Comparison of ENCODE assay signal across 8 cellular contexts in the genomic region with DNA sequence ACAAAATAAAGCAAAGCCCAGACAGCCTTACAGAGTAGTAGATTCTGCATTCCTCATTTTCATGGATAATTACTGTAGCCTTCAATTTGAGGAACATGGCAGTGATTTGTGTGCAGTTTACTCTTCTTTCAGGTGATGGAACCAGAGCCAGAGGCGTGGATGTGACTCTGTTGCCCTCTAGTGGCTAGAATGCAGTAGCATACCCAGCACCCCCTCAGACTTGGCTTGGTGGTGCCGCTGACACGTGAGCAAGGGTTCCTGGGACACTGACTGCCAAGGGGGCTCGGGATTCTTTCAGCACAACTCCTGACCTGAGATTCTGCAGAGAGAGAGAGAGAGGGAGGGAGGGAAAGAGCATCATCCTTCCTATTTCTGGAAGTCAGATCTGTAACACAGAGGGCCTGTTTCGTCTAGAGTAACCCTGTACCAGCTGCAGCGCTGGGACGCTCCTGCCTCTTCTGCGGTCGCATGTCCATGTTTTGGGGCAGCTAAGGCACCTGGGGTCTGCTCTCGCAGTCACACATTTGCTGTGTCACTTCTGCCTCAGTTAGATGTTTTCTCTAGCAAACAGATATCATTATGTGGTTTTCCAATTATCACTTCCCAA.
DNase-seq lines count a peak whose midpoint lies in the region; ATAC-seq and TF ChIP-seq lines count a peak whose summit lies in the region.

No MANE protein-coding gene starts in this region.

- intact Hi-C loops in activated T-helper 2 cell treated with anti-CD3 and anti-CD28 coated beads, Interferon-gamma antibody, Interleukin-2, Interleukin-4, amounts not matched to agents 10 μg/mL and 5 μg/mL and 100 μg/mL, durations not matched to agents 14 hours and 24 hours and 36 hours (cut with micrococcal nuclease) = loop anchor here (1.0 kb wide), 1 partner anchor 736 kb away; no protein-coding TSS in a partner anchor

- TF ChIP-seq CTCF in DOHH2 (IDR thresholded peaks at IDR 0.05; ENCODE audit: low read depth, low read length, poor library complexity, severe bottlenecking) (peak; percentile 92), OCI-LY1 (IDR thresholded peaks at IDR 0.05; ENCODE audit: low read length) (peak; percentile 83), osteocyte (IDR thresholded peaks at IDR 0.05) (peak; percentile 80)

- peak; percentile 65 for DNase-seq in HPDE6-E6E7 (ENCODE audit: extremely low spot score)
- DNase-seq in activated T-helper 2 cell treated with anti-CD3 and anti-CD28 coated beads, Interferon-gamma antibody, Interleukin-2, Interleukin-4, amounts not matched to agents 10 μg/mL and 5 μg/mL and 100 μg/mL, durations not matched to agents 14 hours and 24 hours and 36 hours (ENCODE audit: low spot score) = peak; percentile 16
- DNase-seq in glomerular endothelial cell (ENCODE audit: extremely low read depth, low read depth, low spot score) = peak; percentile 7
- DNase-seq in osteocyte (ENCODE audit: extremely low spot score, unreplicated experiment) = no peak
- no peak for DNase-seq in GF-D8 (lab: John Stamatoyannopoulos, UW)

- H3F3A ChIP-seq in DOHH2 (ENCODE audit: control insufficient read depth, insufficient read depth) (no peaks in the 10 kb centered on the region), OCI-LY1 (ENCODE audit: insufficient read depth, low read length) (no peaks in the 10 kb centered on the region)

- no peak overlapping the region for H3K4me2 ChIP-seq in DOHH2 (ENCODE audit: low read length)
- H3K4me2 ChIP-seq in OCI-LY1 (ENCODE audit: low read length) = no peak overlapping the region

- H3K9me3 Mint-ChIP-seq in activated T-helper 2 cell treated with anti-CD3 and anti-CD28 coated beads, Interferon-gamma antibody, Interleukin-2, Interleukin-4, amounts not matched to agents 10 μg/mL and 5 μg/mL and 100 μg/mL, durations not matched to agents 14 hours and 24 hours and 36 hours = no peaks in the 10 kb centered on the region
- H3K9me3 Mint-ChIP-seq in osteocyte (ENCODE audit: unreplicated experiment) = no peaks in the 10 kb centered on the region

- H3K36me3 Mint-ChIP-seq in activated T-helper 2 cell treated with anti-CD3 and anti-CD28 coated beads, Interferon-gamma antibody, Interleukin-2, Interleukin-4, amounts not matched to agents 10 μg/mL and 5 μg/mL and 100 μg/mL, durations not matched to agents 14 hours and 24 hours and 36 hours (ENCODE audit: low read depth) = no peaks in the 10 kb centered on the region
- no peaks in the 10 kb centered on the region for H3K36me3 Mint-ChIP-seq in osteocyte (ENCODE audit: unreplicated experiment)

- peak; percentile 91 for ATAC-seq in GM21367 (IDR thresholded peaks at IDR 0.05; ENCODE audit: unreplicated experiment)

- no peaks in the 10 kb centered on the region for H3K79me2 ChIP-seq in DOHH2 (ENCODE audit: control insufficient read depth, low read length)
- no peaks in the 10 kb centered on the region for H3K79me2 ChIP-seq in OCI-LY1 (ENCODE audit: insufficient read depth, low read length)

- H4K20me1 ChIP-seq in DOHH2 (ENCODE audit: control insufficient read depth, insufficient read depth, low read depth, low read length) (no peaks in the 10 kb centered on the region), OCI-LY1 (ENCODE audit: insufficient read depth, low read length) (no peaks in the 10 kb centered on the region)

- H3K4me3 Mint-ChIP-seq in activated T-helper 2 cell treated with anti-CD3 and anti-CD28 coated beads, Interferon-gamma antibody, Interleukin-2, Interleukin-4, amounts not matched to agents 10 μg/mL and 5 μg/mL and 100 μg/mL, durations not matched to agents 14 hours and 24 hours and 36 hours (ENCODE audit: low read depth) = no peak overlapping the region
- no peak overlapping the region for H3K4me3 Mint-ChIP-seq in osteocyte (ENCODE audit: unreplicated experiment)

- H3K36me3 ChIP-seq in DOHH2 (ENCODE audit: control insufficient read depth, low read length) (no peaks in the 10 kb centered on the region), OCI-LY1 (ENCODE audit: insufficient read depth, low read length) (no peaks in the 10 kb centered on the region)

- H3K27ac Mint-ChIP-seq in activated T-helper 2 cell treated with anti-CD3 and anti-CD28 coated beads, Interferon-gamma antibody, Interleukin-2, Interleukin-4, amounts not matched to agents 10 μg/mL and 5 μg/mL and 100 μg/mL, durations not matched to agents 14 hours and 24 hours and 36 hours = no peak overlapping the region
- no peak overlapping the region for H3K27ac Mint-ChIP-seq in osteocyte (ENCODE audit: unreplicated experiment)

- no peak overlapping the region for H3K27ac ChIP-seq in DOHH2 (ENCODE audit: low read depth, low read length)
- no peak overlapping the region for H3K27ac ChIP-seq in OCI-LY1 (ENCODE audit: low read depth, low read length, poor library complexity, severe bottlenecking)

- H3K27me3 ChIP-seq in DOHH2 (ENCODE audit: control insufficient read depth, low read length) (no peaks in the 10 kb centered on the region), OCI-LY1 (ENCODE audit: insufficient read depth, low read length) (no peaks in the 10 kb centered on the region)

- no peak overlapping the region for H3K4me3 ChIP-seq in DOHH2 (ENCODE audit: low read length)
- H3K4me3 ChIP-seq in OCI-LY1 (ENCODE audit: low read depth, low read length, poor library complexity, severe bottlenecking) = no peak overlapping the region

- H3K4me1 ChIP-seq in DOHH2 (ENCODE audit: control insufficient read depth, low read length) (no peaks in the 10 kb centered on the region), OCI-LY1 (ENCODE audit: insufficient read depth, low read length, severe bottlenecking) (no peaks in the 10 kb centered on the region)

- no peaks in the 10 kb centered on the region for H3K9me3 ChIP-seq in DOHH2 (ENCODE audit: control insufficient read depth, insufficient read depth, low read length)
- no peaks in the 10 kb centered on the region for H3K9me3 ChIP-seq in OCI-LY1 (ENCODE audit: low read length)

- H3K27me3 Mint-ChIP-seq in activated T-helper 2 cell treated with anti-CD3 and anti-CD28 coated beads, Interferon-gamma antibody, Interleukin-2, Interleukin-4, amounts not matched to agents 10 μg/mL and 5 μg/mL and 100 μg/mL, durations not matched to agents 14 hours and 24 hours and 36 hours (ENCODE audit: low read depth) = no peaks in the 10 kb centered on the region
- peaks cover 6% of the 10 kb centered on the region for H3K27me3 Mint-ChIP-seq in osteocyte (ENCODE audit: unreplicated experiment)

- no peak overlapping the region for H3K9ac ChIP-seq in OCI-LY1 (ENCODE audit: low read length)

- H3K9me2 ChIP-seq in DOHH2 (replicated peaks; ENCODE audit: control insufficient read depth, low read length) (no peaks in the 10 kb centered on the region), OCI-LY1 (ENCODE audit: low read depth, low read length) (no peaks in the 10 kb centered on the region)

- H3K4me1 Mint-ChIP-seq in activated T-helper 2 cell treated with anti-CD3 and anti-CD28 coated beads, Interferon-gamma antibody, Interleukin-2, Interleukin-4, amounts not matched to agents 10 μg/mL and 5 μg/mL and 100 μg/mL, durations not matched to agents 14 hours and 24 hours and 36 hours (ENCODE audit: low read depth) = no peaks in the 10 kb centered on the region
- H3K4me1 Mint-ChIP-seq in osteocyte (ENCODE audit: unreplicated experiment) = peaks cover 1% of the 10 kb centered on the region

- no peak overlapping the region for H2AFZ ChIP-seq in OCI-LY1 (ENCODE audit: low read length)

Comparison
In these comparisons a context has a peak if more than half of its experiments do, and no peak if none do; other contexts are left out.
1. DNase-seq: peak in HPDE6-E6E7 (single experiment), activated T-helper 2 cell treated with anti-CD3 and anti-CD28 coated beads, Interferon-gamma antibody, Interleukin-2, Interleukin-4, amounts not matched to agents 10 μg/mL and 5 μg/mL and 100 μg/mL, durations not matched to agents 14 hours and 24 hours and 36 hours (single experiment) and glomerular endothelial cell (single experiment); none in osteocyte (single experiment) and GF-D8 (single experiment).
2. Peak in every context shown above with its lines, with median percentiles within 50 percentile points of each other: CTCF ChIP-seq.